ENCODE assay signal across 12 cellular contexts in the genomic region with DNA sequence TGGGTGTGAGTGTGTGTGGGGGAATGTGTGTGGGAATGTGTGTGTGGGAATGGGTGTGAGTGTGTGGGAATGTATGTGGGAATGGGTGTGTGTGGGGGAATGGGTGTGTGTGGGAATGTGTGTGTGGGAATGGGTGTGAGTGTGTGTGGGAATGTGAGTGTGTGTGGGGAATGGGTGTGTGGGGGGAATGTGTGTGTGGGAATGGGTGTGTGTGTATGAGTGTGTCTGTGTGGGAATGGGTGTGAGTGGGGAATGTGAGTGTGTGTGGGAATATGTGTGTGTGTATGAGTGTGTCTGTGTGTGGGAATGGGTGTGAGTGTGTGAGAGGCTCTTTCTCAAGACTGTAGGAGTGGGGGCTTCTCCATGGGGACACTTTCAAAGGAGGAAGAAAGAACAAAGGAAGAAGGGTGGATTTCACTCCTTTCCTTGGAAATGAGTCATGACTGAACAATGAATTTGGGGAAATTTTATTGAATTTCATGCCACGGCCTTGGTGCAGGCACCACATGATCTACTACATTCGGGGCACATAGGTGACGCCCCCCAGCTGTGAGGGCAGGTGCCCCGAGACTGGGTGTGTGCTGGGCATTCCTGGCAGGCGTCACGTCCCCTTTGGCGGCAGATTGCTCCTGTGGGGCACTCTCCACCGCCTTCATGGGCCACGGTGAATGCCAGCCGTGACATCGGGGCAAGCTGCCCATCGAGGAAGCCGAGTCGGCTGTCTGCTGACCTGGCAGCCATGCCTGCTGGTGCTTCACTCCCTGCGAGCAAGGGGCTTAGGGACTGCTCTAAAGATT.
DNase-seq lines count a peak whose midpoint lies in the region; ATAC-seq, FAIRE-seq and TF ChIP-seq lines count a peak whose summit lies in the region.
"Had no signal": no experiment of that assay in that cellular context is flagged by ENCODE, and none has a peak within 500 bp of the region (broad histone marks: within the 10 kb centered on the region; RNA-seq: fewer than 3 reads in every experiment).

No MANE protein-coding gene starts in this region.

- H3K27ac Mint-ChIP-seq in astrocyte (ENCODE audit: unreplicated experiment): peak overlapping the region; percentile 55
- H3K27ac Mint-ChIP-seq in activated CD8-positive, alpha-beta memory T cell treated with anti-CD3 and anti-CD28 coated beads, Interleukin-2, amount 10 ng/mL, durations not matched to agents 7 days and 5 days: no peak overlapping the region
- H3K27ac Mint-ChIP-seq: CD8-positive, alpha-beta T cell had no signal

- TF ChIP-seq POLR2A in uterus (IDR thresholded peaks at IDR 0.05): no peak
- no peak for TF ChIP-seq POLR2A in Peyer's patch (IDR thresholded peaks at IDR 0.05)

- ATAC-seq in heart right ventricle (peak in 1 of 8 donors; percentile 6), Right ventricle myocardium superior (ENCODE audit: poor library complexity) (no peak), lower lobe of right lung (no peak), GM19463 (IDR thresholded peaks at IDR 0.05; ENCODE audit: unreplicated experiment) (no peak)
- ATAC-seq in activated CD8-positive, alpha-beta memory T cell treated with anti-CD3 and anti-CD28 coated beads, Interleukin-2, amount 10 ng/mL, durations not matched to agents 7 days and 5 days: no peak
- ATAC-seq: CD8-positive, alpha-beta T cell had no signal

- peak overlapping the region; percentile 29 for H3K4me3 Mint-ChIP-seq in astrocyte (ENCODE audit: unreplicated experiment)
- H3K4me3 Mint-ChIP-seq in activated CD8-positive, alpha-beta memory T cell treated with anti-CD3 and anti-CD28 coated beads, Interleukin-2, amount 10 ng/mL, durations not matched to agents 7 days and 5 days: no peak overlapping the region
- H3K4me3 Mint-ChIP-seq: CD8-positive, alpha-beta T cell had no signal

- H3K9ac ChIP-seq in astrocyte (ENCODE audit: low read length): peak overlapping the region; percentile 69

- intact Hi-C loops in heart right ventricle (cut with DNase I): loop anchor here in 6 of 10 donors (2.0 to 10.0 kb wide), 4 partner anchors 46 to 88 kb away; a partner anchor contains a TSS
- intact Hi-C loops in Right ventricle myocardium superior (cut with DNase I): no loop called here
- intact Hi-C loops in lower lobe of right lung (cut with DNase I): no loop called here
- intact Hi-C loops in uterus (cut with DNase I; ENCODE audit: low total_unique reads): no loop called here

- peak overlapping the region in 1 of 10 donors; percentile 14 for H3K4me3 ChIP-seq in heart right ventricle
- H3K4me3 ChIP-seq in astrocyte (ENCODE audit: insufficient read depth, low read depth, low read length): no peak overlapping the region
- H3K4me3 ChIP-seq in lower lobe of right lung: no peak overlapping the region
- no peak overlapping the region for H3K4me3 ChIP-seq in uterus
- H3K4me3 ChIP-seq in Peyer's patch: no peak overlapping the region

- H3K4me2 ChIP-seq in astrocyte (ENCODE audit: low read length): peak overlapping the region; percentile 54

- peak in 1 of 2 donors; percentile 24 for DNase-seq in heart right ventricle
- DNase-seq in Right ventricle myocardium superior: no peak
- peak; percentile 46 for DNase-seq in astrocyte (ENCODE audit: low read depth)
- DNase-seq in lower lobe of right lung: no peak
- peak in 1 of 2 donors; percentile 61 for DNase-seq in uterus
- DNase-seq in Peyer's patch: no peak
- DNase-seq in activated CD8-positive, alpha-beta memory T cell treated with anti-CD3 and anti-CD28 coated beads, Interleukin-2, amount 10 ng/mL, durations not matched to agents 7 days and 5 days: no peak
- DNase-seq: amniotic stem cell; CD8-positive, alpha-beta T cell; naive B cell had no signal

- CTCF ChIA-PET in activated CD8-positive, alpha-beta memory T cell treated with anti-CD3 and anti-CD28 coated beads, Interleukin-2, amount 10 ng/mL, durations not matched to agents 7 days and 5 days (lab: Charles Lee): interaction anchor here (0.8 kb wide), 1 partner anchor 136 kb away, joined by 4 read pairs; no protein-coding TSS in a partner anchor

- H3K27me3 Mint-ChIP-seq in astrocyte (ENCODE audit: low read depth, unreplicated experiment): no peaks in the 10 kb centered on the region
- no peaks in the 10 kb centered on the region for H3K27me3 Mint-ChIP-seq in activated CD8-positive, alpha-beta memory T cell treated with anti-CD3 and anti-CD28 coated beads, Interleukin-2, amount 10 ng/mL, durations not matched to agents 7 days and 5 days

- H3K36me3 ChIP-seq in heart right ventricle (no peaks in the 10 kb centered on the region), astrocyte (ENCODE audit: insufficient read depth, low read length) (no peaks in the 10 kb centered on the region), lower lobe of right lung (no peaks in the 10 kb centered on the region), uterus (no peaks in the 10 kb centered on the region), Peyer's patch (no peaks in the 10 kb centered on the region)

- FAIRE-seq in astrocyte (lab: Jason Lieb, UNC): no peak
- FAIRE-seq: frontal cortex had no signal

- H2AFZ ChIP-seq in astrocyte (ENCODE audit: low read depth, low read length): peak overlapping the region; percentile 29

- no peaks in the 10 kb centered on the region for H3K36me3 Mint-ChIP-seq in astrocyte (ENCODE audit: low read depth, unreplicated experiment)
- peaks cover 10% of the 10 kb centered on the region for H3K36me3 Mint-ChIP-seq in activated CD8-positive, alpha-beta memory T cell treated with anti-CD3 and anti-CD28 coated beads, Interleukin-2, amount 10 ng/mL, durations not matched to agents 7 days and 5 days
- H3K36me3 Mint-ChIP-seq: naive B cell had no signal

- H3K9me3 ChIP-seq in heart right ventricle (no peaks in the 10 kb centered on the region), astrocyte (ENCODE audit: insufficient read depth, low read depth, low read length) (peaks cover 3% of the 10 kb centered on the region), lower lobe of right lung (no peaks in the 10 kb centered on the region), uterus (no peaks in the 10 kb centered on the region), Peyer's patch (no peaks in the 10 kb centered on the region)

- H3K79me2 ChIP-seq in astrocyte (ENCODE audit: insufficient read depth, low read length): no peaks in the 10 kb centered on the region

- 53 to 68% methylated on average over 15 of the region's 15 CpGs for WGBS in heart right ventricle, 2 donors

- H3K9me3 Mint-ChIP-seq in astrocyte (ENCODE audit: unreplicated experiment): peaks cover 7% of the 10 kb centered on the region
- H3K9me3 Mint-ChIP-seq in activated CD8-positive, alpha-beta memory T cell treated with anti-CD3 and anti-CD28 coated beads, Interleukin-2, amount 10 ng/mL, durations not matched to agents 7 days and 5 days (ENCODE audit: low read depth): peaks cover 5% of the 10 kb centered on the region
- H3K9me3 Mint-ChIP-seq: CD8-positive, alpha-beta T cell had no signal

- H3K27me3 ChIP-seq in heart right ventricle: peaks cover 0 to 33% (median 10%) of the 10 kb centered on the region in 7 donors
- no peaks in the 10 kb centered on the region for H3K27me3 ChIP-seq in astrocyte (ENCODE audit: insufficient read depth, low read length)
- peaks cover 6% of the 10 kb centered on the region for H3K27me3 ChIP-seq in lower lobe of right lung (ENCODE audit: low read depth)
- H3K27me3 ChIP-seq in uterus: no peaks in the 10 kb centered on the region
- H3K27me3 ChIP-seq in Peyer's patch: no peaks in the 10 kb centered on the region

- TF ChIP-seq CTCF in heart right ventricle (IDR thresholded peaks at IDR 0.05): no peak
- no peak for TF ChIP-seq CTCF in astrocyte (IDR thresholded peaks at IDR 0.05; ENCODE audit: insufficient read depth, low read depth, low read length)
- TF ChIP-seq CTCF in lower lobe of right lung (IDR thresholded peaks at IDR 0.05): no peak
- no peak for TF ChIP-seq CTCF in uterus (IDR thresholded peaks at IDR 0.05)
- TF ChIP-seq CTCF in Peyer's patch (IDR thresholded peaks at IDR 0.05): no peak

- no peaks in the 10 kb centered on the region for H4K20me1 ChIP-seq in astrocyte (ENCODE audit: insufficient read depth, low read length)

- peaks cover 33% of the 10 kb centered on the region for H3K4me1 Mint-ChIP-seq in astrocyte (ENCODE audit: low read depth, unreplicated experiment)
- peaks cover 35% of the 10 kb centered on the region for H3K4me1 Mint-ChIP-seq in activated CD8-positive, alpha-beta memory T cell treated with anti-CD3 and anti-CD28 coated beads, Interleukin-2, amount 10 ng/mL, durations not matched to agents 7 days and 5 days

- H3K27ac ChIP-seq in heart right ventricle (peak overlapping the region; percentile 29 to 86 (median 70)), astrocyte (ENCODE audit: low read depth, low read length) (peak overlapping the region; percentile 78), lower lobe of right lung (peak overlapping the region; percentile 31), uterus (peak overlapping the region; percentile 6 to 59), Peyer's patch (peak overlapping the region in 1 of 4 donors; percentile 35)

- H3K4me1 ChIP-seq in heart right ventricle (peaks cover 0 to 30% (median 11%) of the 10 kb centered on the region in 9 donors), astrocyte (ENCODE audit: insufficient read depth, low read length) (peaks cover 47% of the 10 kb centered on the region), lower lobe of right lung (no peaks in the 10 kb centered on the region), uterus (no peaks in the 10 kb centered on the region), Peyer's patch (peaks cover 0 to 3% (median 0%) of the 10 kb centered on the region in 4 donors)

Comparison
In these comparisons a context has a peak if more than half of its experiments do, and no peak if none do; other contexts are left out.
1. intact Hi-C loops: an anchor here in heart right ventricle (2.0 to 10.0 kb wide); none called in Right ventricle myocardium superior, lower lobe of right lung and uterus.